15 cellular contexts compared by ENCODE assay signal in the genomic region with DNA sequence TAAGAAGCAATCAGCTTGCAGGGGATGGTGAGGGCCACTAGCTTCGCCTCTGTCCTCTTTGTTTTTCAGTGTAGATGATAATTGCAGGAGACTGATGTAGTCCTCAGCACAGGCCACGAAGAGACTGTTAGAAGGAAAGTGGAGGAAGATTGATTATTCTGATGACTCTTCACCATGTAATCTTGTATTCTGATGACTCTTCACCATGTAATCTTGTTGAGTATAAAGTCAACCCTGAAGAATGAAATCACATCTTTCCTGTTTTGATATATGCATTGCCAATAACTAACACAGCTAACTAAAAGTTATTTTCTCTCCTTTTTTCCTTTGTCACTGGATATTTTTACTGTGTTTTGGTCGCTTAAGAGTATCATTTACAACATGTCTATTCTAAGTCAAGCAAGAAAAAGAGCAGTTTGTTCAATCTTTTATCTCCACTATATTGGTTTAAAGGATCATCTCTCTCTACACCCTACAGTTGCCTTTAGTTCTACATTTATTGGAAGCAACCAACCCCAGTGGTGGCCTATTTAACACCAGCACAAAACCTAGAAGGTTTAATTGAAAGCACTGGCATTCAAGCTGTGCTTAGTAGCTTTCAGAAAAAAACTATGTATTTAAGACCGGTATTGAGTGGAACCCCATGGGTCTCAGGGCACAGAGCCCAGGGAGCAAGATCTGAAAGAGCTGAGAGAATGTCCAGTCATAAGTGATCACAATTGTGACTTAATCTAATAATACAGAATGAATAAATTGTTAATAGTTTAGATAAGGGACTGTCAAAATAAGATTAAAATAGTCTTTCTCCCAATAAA.
DNase-seq lines count a peak whose midpoint lies in the region; ATAC-seq and TF ChIP-seq lines count a peak whose summit lies in the region.
"Had no signal": no experiment of that assay in that cellular context is flagged by ENCODE, and none has a peak within 500 bp of the region (broad histone marks: within the 10 kb centered on the region; RNA-seq: fewer than 3 reads in every experiment).

No MANE protein-coding gene starts in this region.

- H3K36me3 Mint-ChIP-seq in progenitor cell of endocrine pancreas (ENCODE audit: insufficient read depth) = no peaks in the 10 kb centered on the region
- H3K36me3 Mint-ChIP-seq: natural killer cell treated with Interleukin-12 subunit alpha and Interleukin-12 subunit beta and Interleukin-15 and Interleukin-18, amount 100 ng/mL, for 72 hours had no signal

- DNase-seq in EL (peak; percentile 84), NCI-H146 (lab: John Stamatoyannopoulos, UW) (peak; percentile 74), astrocyte of the hippocampus (ENCODE audit: low read depth, low spot score) (peak; percentile 26), kidney tubule cell (ENCODE audit: low spot score) (peak; percentile 78), progenitor cell of endocrine pancreas (ENCODE audit: low spot score, unreplicated experiment) (no peak), occipital lobe (lab: John Stamatoyannopoulos, UW) (no peak), CD1c-positive myeloid dendritic cell (ENCODE audit: extremely low spot score) (no peak)
- DNase-seq: activated CD4-positive, alpha-beta T cell treated with anti-CD3 and anti-CD28 coated beads, Interleukin-2, amount 50 U/mL, for 4 hours; activated effector memory CD4-positive, alpha-beta T cell treated with anti-CD3 and anti-CD28 coated beads, Interleukin-2, amount 50 U/mL, for 16 hours; left colon; NCI-H774; T-helper 17 cell; testis had no signal

- H3K27me3 Mint-ChIP-seq in progenitor cell of endocrine pancreas = no peaks in the 10 kb centered on the region
- H3K27me3 Mint-ChIP-seq: natural killer cell treated with Interleukin-12 subunit alpha and Interleukin-12 subunit beta and Interleukin-15 and Interleukin-18, amount 100 ng/mL, for 72 hours; T-helper 17 cell had no signal

- no peak for ATAC-seq in GM18873 (IDR thresholded peaks at IDR 0.05; ENCODE audit: low FRiP score, unreplicated experiment)
- ATAC-seq: left colon; natural killer cell treated with Interleukin-12 subunit alpha and Interleukin-12 subunit beta and Interleukin-15 and Interleukin-18, amount 100 ng/mL, for 72 hours; T-helper 17 cell had no signal

- H3K9me3 Mint-ChIP-seq in progenitor cell of endocrine pancreas (ENCODE audit: low read depth) = no peaks in the 10 kb centered on the region

- TF ChIP-seq CTCF in progenitor cell of endocrine pancreas (IDR thresholded peaks at IDR 0.05; ENCODE audit: unreplicated experiment) = no peak

- H3K4me1 Mint-ChIP-seq in progenitor cell of endocrine pancreas (ENCODE audit: low read depth) = peaks cover 5% of the 10 kb centered on the region
- H3K4me1 Mint-ChIP-seq: T-helper 17 cell had no signal

- H3K27ac Mint-ChIP-seq in progenitor cell of endocrine pancreas = no peak overlapping the region
- H3K27ac Mint-ChIP-seq: natural killer cell treated with Interleukin-12 subunit alpha and Interleukin-12 subunit beta and Interleukin-15 and Interleukin-18, amount 100 ng/mL, for 72 hours; T-helper 17 cell had no signal

- no peak overlapping the region for H3K4me3 Mint-ChIP-seq in progenitor cell of endocrine pancreas (ENCODE audit: low read depth)
- H3K4me3 Mint-ChIP-seq: natural killer cell treated with Interleukin-12 subunit alpha and Interleukin-12 subunit beta and Interleukin-15 and Interleukin-18, amount 100 ng/mL, for 72 hours; T-helper 17 cell had no signal

Comparison
In these comparisons a context has a peak if more than half of its experiments do, and no peak if none do; other contexts are left out.
1. DNase-seq: peak in EL (single experiment), NCI-H146 (single experiment), astrocyte of the hippocampus (single experiment) and kidney tubule cell (single experiment); none in progenitor cell of endocrine pancreas (single experiment), occipital lobe (single experiment) and CD1c-positive myeloid dendritic cell (single experiment).